ENCODE assay signal across 1 cellular context in genomic region chr12:34291001-34291400, GRCh38.
TF ChIP-seq lines count a peak whose summit lies in the region.

No MANE protein-coding gene starts in this region.

TF ChIP-seq in SK-N-SH, 30 proteins besides CTCF, POLR2A, EP300 and RAD21 (continued from another document):
- TF ChIP-seq IRF3 (IDR thresholded peaks at IDR 0.05; ENCODE audit: low read depth, low read length) = no peak
- no peak for TF ChIP-seq SMC3 (IDR thresholded peaks at IDR 0.05; ENCODE audit: low read depth, low read length)
- TF ChIP-seq FOXJ3 (CRISPR knock-in tag; IDR thresholded peaks at IDR 0.05) = no peak
- TF ChIP-seq NRF1 (IDR thresholded peaks at IDR 0.05; ENCODE audit: low read depth, low read length) = no peak
- TF ChIP-seq CHD2 (IDR thresholded peaks at IDR 0.05; ENCODE audit: low read length, partially characterized antibody) = no peak
- no peak for TF ChIP-seq MAX (IDR thresholded peaks at IDR 0.05; ENCODE audit: low read depth)
- no peak for TF ChIP-seq TEAD4 (IDR thresholded peaks at IDR 0.05; ENCODE audit: borderline replicate concordance, insufficient read depth)
